Comparison of ENCODE assay signal across 29 cellular contexts in the genomic region with DNA sequence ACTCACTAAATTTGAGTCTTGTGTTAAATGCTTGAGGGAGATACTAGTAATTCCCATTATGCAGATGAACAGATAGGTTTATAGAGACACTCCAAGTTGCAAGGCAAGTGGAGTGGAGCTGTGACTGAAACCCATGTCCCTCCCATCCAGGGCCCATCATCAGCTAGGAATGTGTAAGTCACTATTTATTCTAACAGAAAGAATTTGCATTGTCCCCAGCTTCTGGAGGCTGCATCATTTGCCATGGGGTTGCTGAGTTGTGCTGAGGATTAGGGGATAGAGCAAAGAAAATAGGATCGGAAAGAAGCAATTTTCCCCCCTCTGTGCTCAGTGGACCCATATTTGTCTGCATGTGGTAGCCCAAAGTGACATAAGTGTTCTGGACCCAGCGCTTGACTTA.
"Had no signal": no experiment of that assay in that cellular context is flagged by ENCODE, and none has a peak within 500 bp of the region (broad histone marks: within the 10 kb centered on the region; RNA-seq: fewer than 3 reads in every experiment).

No MANE protein-coding gene starts in this region.

- H3K27ac Mint-ChIP-seq: activated B cell treated with CpG ODN at 0.5 μM for 24 hours; activated CD4-positive, alpha-beta memory T cell treated with anti-CD3 and anti-CD28 coated beads for 36 hours; activated CD4-positive, alpha-beta T cell treated with anti-CD3 and anti-CD28 coated beads, Interleukin-2, amount 10 ng/mL, durations not matched to agents 7 days and 5 days; activated naive CD4-positive, alpha-beta T cell treated with anti-CD3 and anti-CD28 coated beads, Interleukin-2, amount 10 ng/mL, durations not matched to agents 7 days and 5 days; activated naive CD8-positive, alpha-beta T cell treated with anti-CD3 and anti-CD28 coated beads, Interleukin-2, amount 10 ng/mL, durations not matched to agents 7 days and 5 days; activated T-cell treated with anti-CD3 and anti-CD28 coated beads, Interleukin-2, amount 50 U/mL, for 72 hours; activated T-helper 2 cell treated with anti-CD3 and anti-CD28 coated beads, Interferon-gamma antibody, Interleukin-2, Interleukin-4, amounts not matched to agents 10 μg/mL and 5 μg/mL and 100 μg/mL, durations not matched to agents 14 hours and 24 hours and 36 hours; T-helper 1 cell treated with Interleukin-12 subunit alpha and Interleukin-12 subunit beta and Interleukin-4 antibody, amounts not matched to agents 30 μg/mL and 1 μg/mL, for 36 hours had no signal

- H3K27me3 ChIP-seq: adrenal gland, SJCRH30 had no signal

- ATAC-seq: activated T-cell treated with anti-CD3 and anti-CD28 coated beads, Interleukin-2, amount 50 U/mL, for 72 hours; K562; Panc1; Right ventricle myocardium inferior had no signal

- FAIRE-seq: bronchial epithelial cell, K562 had no signal

- H3K27ac ChIP-seq: adrenal gland, SJCRH30 had no signal

- H3K9me3 ChIP-seq: adrenal gland, SJCRH30 had no signal

- H3K4me3 Mint-ChIP-seq: activated B cell treated with CpG ODN at 0.5 μM for 24 hours; activated CD4-positive, alpha-beta memory T cell treated with anti-CD3 and anti-CD28 coated beads for 36 hours; activated CD4-positive, alpha-beta T cell treated with anti-CD3 and anti-CD28 coated beads, Interleukin-2, amount 10 ng/mL, durations not matched to agents 7 days and 5 days; activated naive CD4-positive, alpha-beta T cell treated with anti-CD3 and anti-CD28 coated beads, Interleukin-2, amount 10 ng/mL, durations not matched to agents 7 days and 5 days; activated naive CD8-positive, alpha-beta T cell treated with anti-CD3 and anti-CD28 coated beads, Interleukin-2, amount 10 ng/mL, durations not matched to agents 7 days and 5 days; activated T-cell treated with anti-CD3 and anti-CD28 coated beads, Interleukin-2, amount 50 U/mL, for 72 hours; T-helper 1 cell treated with Interleukin-12 subunit alpha and Interleukin-12 subunit beta and Interleukin-4 antibody, amounts not matched to agents 30 μg/mL and 1 μg/mL, for 36 hours had no signal

- H3K4me1 ChIP-seq: adrenal gland had no signal

- H3K9me3 Mint-ChIP-seq: activated B cell treated with CpG ODN at 0.5 μM for 24 hours; activated CD4-positive, alpha-beta memory T cell treated with anti-CD3 and anti-CD28 coated beads for 36 hours; activated CD4-positive, alpha-beta T cell treated with anti-CD3 and anti-CD28 coated beads, Interleukin-2, amount 10 ng/mL, durations not matched to agents 7 days and 5 days; activated naive CD4-positive, alpha-beta T cell treated with anti-CD3 and anti-CD28 coated beads, Interleukin-2, amount 10 ng/mL, durations not matched to agents 7 days and 5 days; activated naive CD8-positive, alpha-beta T cell treated with anti-CD3 and anti-CD28 coated beads, Interleukin-2, amount 10 ng/mL, durations not matched to agents 7 days and 5 days; activated T-cell treated with anti-CD3 and anti-CD28 coated beads, Interleukin-2, amount 50 U/mL, for 72 hours; activated T-helper 2 cell treated with anti-CD3 and anti-CD28 coated beads, Interferon-gamma antibody, Interleukin-2, Interleukin-4, amounts not matched to agents 10 μg/mL and 5 μg/mL and 100 μg/mL, durations not matched to agents 14 hours and 24 hours and 36 hours; T-helper 1 cell treated with Interleukin-12 subunit alpha and Interleukin-12 subunit beta and Interleukin-4 antibody, amounts not matched to agents 30 μg/mL and 1 μg/mL, for 36 hours had no signal

- H3K36me3 Mint-ChIP-seq: activated CD4-positive, alpha-beta memory T cell treated with anti-CD3 and anti-CD28 coated beads for 36 hours; activated naive CD4-positive, alpha-beta T cell treated with anti-CD3 and anti-CD28 coated beads, Interleukin-2, amount 10 ng/mL, durations not matched to agents 7 days and 5 days; activated naive CD8-positive, alpha-beta T cell treated with anti-CD3 and anti-CD28 coated beads, Interleukin-2, amount 10 ng/mL, durations not matched to agents 7 days and 5 days had no signal

- H3K36me3 ChIP-seq: adrenal gland, SJCRH30 had no signal

- DNase-seq: activated B cell treated with CpG ODN at 0.5 μM for 24 hours; activated CD4-positive, alpha-beta memory T cell treated with anti-CD3 and anti-CD28 coated beads for 36 hours; activated CD4-positive, alpha-beta T cell treated with anti-CD3 and anti-CD28 coated beads for 1 hour; activated CD4-positive, alpha-beta T cell treated with anti-CD3 and anti-CD28 coated beads, Interleukin-2, amount 10 ng/mL, durations not matched to agents 7 days and 5 days; activated CD8-positive, alpha-beta memory T cell treated with anti-CD3 and anti-CD28 coated beads for 24 hours; activated gamma-delta T cell treated with Interleukin-2 at 50 U/mL for 16 hours; activated naive CD4-positive, alpha-beta T cell treated with anti-CD3 and anti-CD28 coated beads, Interleukin-2, amount 10 ng/mL, durations not matched to agents 7 days and 5 days; activated naive CD8-positive, alpha-beta T cell treated with anti-CD3 and anti-CD28 coated beads, Interleukin-2, amount 10 ng/mL, durations not matched to agents 7 days and 5 days; activated T-cell treated with anti-CD3 and anti-CD28 coated beads, Interleukin-2, amount 50 U/mL, for 72 hours; anterior cingulate cortex; central memory CD4-positive, alpha-beta T cell; Kasumi-1; NCI-H1105 treated with DMSO at 0.1 percent for 48 hours; NCI-H146; NCI-H1930; NCI-H2171; NCI-H2227 treated with DMSO at 0.1 percent for 48 hours; NCI-H69; NK-92 treated with Interleukin-12 subunit alpha and Interleukin-12 subunit beta, amount 100 ng/mL, for 24 hours; OCI-M1; RPMI8226; SJCRH30 had no signal

- H3K4me3 ChIP-seq: adrenal gland, K562, SJCRH30 had no signal

- H3K4me1 Mint-ChIP-seq: activated B cell treated with CpG ODN at 0.5 μM for 24 hours; activated CD4-positive, alpha-beta T cell treated with anti-CD3 and anti-CD28 coated beads, Interleukin-2, amount 10 ng/mL, durations not matched to agents 7 days and 5 days; activated naive CD4-positive, alpha-beta T cell treated with anti-CD3 and anti-CD28 coated beads, Interleukin-2, amount 10 ng/mL, durations not matched to agents 7 days and 5 days had no signal
